8 cellular contexts compared by ENCODE assay signal in genomic region chr11:61815790-61816735, GRCh38. TPM values are rescaled to one million over a fixed set of nuclear protein-coding genes. Genes with fewer than 3 reads are reported as not detected.
DNase-seq lines count a peak whose midpoint lies in the region; ATAC-seq and TF ChIP-seq lines count a peak whose summit lies in the region.

No MANE protein-coding gene starts in this region.

- DNase-seq in AG04450 (ENCODE audit: low read depth, low spot score) (no peak), NCI-H510A treated with DMSO at 0.1 percent for 48 hours (lab: John Stamatoyannopoulos, UW) (peak; percentile 70), activated T-cell treated with anti-CD3 and anti-CD28 coated beads for 1 hour (ENCODE audit: low read depth) (peak; percentile 34), epithelial cell of prostate (ENCODE audit: low read depth, low spot score) (no peak), midbrain (lab: John Stamatoyannopoulos, UW) (peak; percentile 73)
- peak; percentile 78 for DNase-seq in stimulated activated naive CD8-positive, alpha-beta T cell treated with anti-CD3 and anti-CD28 coated beads, Interleukin-15, amount 100 ng/mL, for 72 hours

- peak overlapping the region; percentile 89 for H3K4me3 ChIP-seq in AG04450 (ENCODE audit: low read depth, low read length)

- TF ChIP-seq CTCF in AG04450 (IDR thresholded peaks at IDR 0.05; ENCODE audit: low read depth, low read length) = no peak

- ATAC-seq in GM18519 (IDR thresholded peaks at IDR 0.05; ENCODE audit: low FRiP score, unreplicated experiment) (peak; percentile 5), HG03097 (IDR thresholded peaks at IDR 0.05; ENCODE audit: low FRiP score, unreplicated experiment) (peak; percentile 19)
- ATAC-seq in stimulated activated naive CD8-positive, alpha-beta T cell treated with anti-CD3 and anti-CD28 coated beads, Interleukin-15, amount 100 ng/mL, for 72 hours = peak; percentile 83

- no peaks in the 10 kb centered on the region for H3K27me3 ChIP-seq in AG04450 (ENCODE audit: control insufficient read depth, insufficient read depth, low read length)

- H3K4me3 Mint-ChIP-seq in stimulated activated naive CD8-positive, alpha-beta T cell treated with anti-CD3 and anti-CD28 coated beads, Interleukin-15, amount 100 ng/mL, for 72 hours = peak overlapping the region; percentile 85 to 99

- no peaks in the 10 kb centered on the region for H3K9me3 Mint-ChIP-seq in stimulated activated naive CD8-positive, alpha-beta T cell treated with anti-CD3 and anti-CD28 coated beads, Interleukin-15, amount 100 ng/mL, for 72 hours

- peak overlapping the region; percentile 84 to 89 for H3K27ac Mint-ChIP-seq in stimulated activated naive CD8-positive, alpha-beta T cell treated with anti-CD3 and anti-CD28 coated beads, Interleukin-15, amount 100 ng/mL, for 72 hours

- H3K4me1 Mint-ChIP-seq in stimulated activated naive CD8-positive, alpha-beta T cell treated with anti-CD3 and anti-CD28 coated beads, Interleukin-15, amount 100 ng/mL, for 72 hours = peaks cover 37% of the 10 kb centered on the region

- CTCF ChIA-PET in AG04450 (lab: Charles Lee) = interaction anchor here (0.6 to 6.3 kb wide), 7 partner anchors 13 to 549 kb away, joined by 3 to 68 read pairs (median 11); partner anchors contain the start of gene FADS2

- H3K27ac ChIP-seq in AG04450 (ENCODE audit: low read depth, low read length) (peak overlapping the region; percentile 86), epithelial cell of prostate (peak overlapping the region; percentile 83)

- H3K27me3 Mint-ChIP-seq in stimulated activated naive CD8-positive, alpha-beta T cell treated with anti-CD3 and anti-CD28 coated beads, Interleukin-15, amount 100 ng/mL, for 72 hours = peaks cover 32% of the 10 kb centered on the region

- POLR2A ChIA-PET in AG04450 (lab: Yijun Ruan, JAX) = interaction anchor here (0.8 to 2.6 kb wide), 6 partner anchors 13 to 387 kb away, joined by 3 to 29 read pairs (median 6); partner anchors contain the start of genes CPSF7, FADS2, FEN1 and TMEM258

- peaks cover 2% of the 10 kb centered on the region; the same call in 1 of the 2 replicates for H3K9me3 ChIP-seq in AG04450 (ENCODE audit: control insufficient read depth, insufficient read depth, low read length)

RNA-seq across cellular contexts. Expression of gene FADS1, which starts 0.7 kb away (rescaled TPM):
- polyA plus RNA-seq in AG04450 (2011; rRNA removed) = 50.4 and 52.4 TPM in 2 replicates
- polyA minus RNA-seq in AG04450 (2011; rRNA and poly(A)+ RNA removed) = 70.4 and 97.0 TPM in 2 replicates

RNA-seq across cellular contexts. Expression of gene FADS2, which starts 12.0 kb away (rescaled TPM):
- 183 and 218 TPM in 2 replicates for polyA plus RNA-seq in AG04450 (2011; rRNA removed)
- polyA minus RNA-seq in AG04450 (2011; rRNA and poly(A)+ RNA removed) = 383 and 456 TPM in 2 replicates

RNA-seq across cellular contexts. Expression of gene FEN1, which starts 23.4 kb away (rescaled TPM):
- polyA plus RNA-seq in AG04450 (2011; rRNA removed) = 7.1 and 8.4 TPM in 2 replicates
- 8.6 and 10.3 TPM in 2 replicates for polyA minus RNA-seq in AG04450 (2011; rRNA and poly(A)+ RNA removed)

RNA-seq across cellular contexts. Expression of gene TMEM258, which starts 23.7 kb away (rescaled TPM):
- polyA plus RNA-seq in AG04450 (2011; rRNA removed) = 300 and 356 TPM in 2 replicates
- polyA minus RNA-seq in AG04450 (2011; rRNA and poly(A)+ RNA removed) = 111 and 128 TPM in 2 replicates

Comparison
In these comparisons a context has a peak if more than half of its experiments do, and no peak if none do; other contexts are left out.
1. DNase-seq: peak in NCI-H510A treated with DMSO at 0.1 percent for 48 hours (single experiment), activated T-cell treated with anti-CD3 and anti-CD28 coated beads for 1 hour (single experiment), midbrain (single experiment) and stimulated activated naive CD8-positive, alpha-beta T cell treated with anti-CD3 and anti-CD28 coated beads, Interleukin-15, amount 100 ng/mL, for 72 hours (2 of 2); none in AG04450 (single experiment) and epithelial cell of prostate (single experiment).
2. ATAC-seq: peak in every context shown above with its lines; median percentile 83 in stimulated activated naive CD8-positive, alpha-beta T cell treated with anti-CD3 and anti-CD28 coated beads, Interleukin-15, amount 100 ng/mL, for 72 hours; 19 in HG03097; 5 in GM18519.